Comparison of ENCODE assay signal across 11 cellular contexts in genomic region chr7:105257338-105257737, GRCh38.
A peak's percentile ranks its signal among the peaks of the same experiment; 100 is the strongest.
DNase-seq lines count a peak whose midpoint lies in the region; ATAC-seq and TF ChIP-seq lines count a peak whose summit lies in the region.
"Had no signal": no experiment of that assay in that cellular context is flagged by ENCODE, and none has a peak within 500 bp of the region (broad histone marks: within the 10 kb centered on the region; RNA-seq: fewer than 3 reads in every experiment).

No MANE protein-coding gene starts in this region.

- peaks cover 0 to 4% of the 10 kb centered on the region in 2 donors for H3K9me3 Mint-ChIP-seq in natural killer cell
- peaks cover 6% of the 10 kb centered on the region for H3K9me3 Mint-ChIP-seq in natural killer cell treated with Interleukin-12 subunit alpha and Interleukin-12 subunit beta and Interleukin-15 and Interleukin-18, amount 100 ng/mL, for 72 hours
- H3K9me3 Mint-ChIP-seq in effector memory CD8-positive, alpha-beta T cell: no peaks in the 10 kb centered on the region
- no peaks in the 10 kb centered on the region for H3K9me3 Mint-ChIP-seq in activated CD8-positive, alpha-beta T cell treated with anti-CD3 and anti-CD28 coated beads, Interleukin-2, amount 10 ng/mL, durations not matched to agents 7 days and 5 days (ENCODE audit: insufficient read depth)

- peak; percentile 65 to 83 (median 75) for ATAC-seq in natural killer cell
- ATAC-seq in natural killer cell treated with Interleukin-12 subunit alpha and Interleukin-12 subunit beta and Interleukin-15 and Interleukin-18, amount 100 ng/mL, for 72 hours: no peak
- ATAC-seq in effector memory CD8-positive, alpha-beta T cell (replicated peaks): peak; percentile 24
- no peak for ATAC-seq in activated CD8-positive, alpha-beta T cell treated with anti-CD3 and anti-CD28 coated beads, Interleukin-2, amount 10 ng/mL, durations not matched to agents 7 days and 5 days

- peak overlapping the region; percentile 68 for H3K4me3 Mint-ChIP-seq in natural killer cell
- no peak overlapping the region for H3K4me3 Mint-ChIP-seq in natural killer cell treated with Interleukin-12 subunit alpha and Interleukin-12 subunit beta and Interleukin-15 and Interleukin-18, amount 100 ng/mL, for 72 hours
- H3K4me3 Mint-ChIP-seq in effector memory CD8-positive, alpha-beta T cell: peak overlapping the region in 1 of 2 donors; percentile 22
- H3K4me3 Mint-ChIP-seq in activated CD8-positive, alpha-beta T cell treated with anti-CD3 and anti-CD28 coated beads, Interleukin-2, amount 10 ng/mL, durations not matched to agents 7 days and 5 days: no peak overlapping the region

- H3K4me1 Mint-ChIP-seq in natural killer cell: peaks cover 69% of the 10 kb centered on the region in 2 donors
- H3K4me1 Mint-ChIP-seq in natural killer cell treated with Interleukin-12 subunit alpha and Interleukin-12 subunit beta and Interleukin-15 and Interleukin-18, amount 100 ng/mL, for 72 hours (ENCODE audit: low read depth in 2 of 2): peaks cover 47 to 58% of the 10 kb centered on the region in 2 donors
- H3K4me1 Mint-ChIP-seq in effector memory CD8-positive, alpha-beta T cell (ENCODE audit: low read depth in 2 of 2): peaks cover 36 to 47% of the 10 kb centered on the region in 2 donors
- H3K4me1 Mint-ChIP-seq in activated CD8-positive, alpha-beta T cell treated with anti-CD3 and anti-CD28 coated beads, Interleukin-2, amount 10 ng/mL, durations not matched to agents 7 days and 5 days (ENCODE audit: low read depth): peaks cover 5% of the 10 kb centered on the region

- intact Hi-C loops in natural killer cell (cut with micrococcal nuclease): no loop called here

- H3K36me3 Mint-ChIP-seq in natural killer cell: no peaks in the 10 kb centered on the region
- peaks cover 15% of the 10 kb centered on the region for H3K36me3 Mint-ChIP-seq in natural killer cell treated with Interleukin-12 subunit alpha and Interleukin-12 subunit beta and Interleukin-15 and Interleukin-18, amount 100 ng/mL, for 72 hours
- peaks cover 4% of the 10 kb centered on the region for H3K36me3 Mint-ChIP-seq in effector memory CD8-positive, alpha-beta T cell (ENCODE audit: insufficient read depth)
- peaks cover 13% of the 10 kb centered on the region for H3K36me3 Mint-ChIP-seq in activated CD8-positive, alpha-beta T cell treated with anti-CD3 and anti-CD28 coated beads, Interleukin-2, amount 10 ng/mL, durations not matched to agents 7 days and 5 days (ENCODE audit: low read depth)

- CTCF ChIA-PET in activated CD8-positive, alpha-beta T cell treated with anti-CD3 and anti-CD28 coated beads, Interleukin-2, amount 10 ng/mL, durations not matched to agents 7 days and 5 days (lab: Charles Lee): no interaction called here

- H3K27ac ChIP-seq in coronary artery: no peak overlapping the region

- no peaks in the 10 kb centered on the region for H3K27me3 Mint-ChIP-seq in natural killer cell (ENCODE audit: low read depth in 2 of 2)
- no peaks in the 10 kb centered on the region for H3K27me3 Mint-ChIP-seq in natural killer cell treated with Interleukin-12 subunit alpha and Interleukin-12 subunit beta and Interleukin-15 and Interleukin-18, amount 100 ng/mL, for 72 hours
- H3K27me3 Mint-ChIP-seq in effector memory CD8-positive, alpha-beta T cell: no peaks in the 10 kb centered on the region
- no peaks in the 10 kb centered on the region for H3K27me3 Mint-ChIP-seq in activated CD8-positive, alpha-beta T cell treated with anti-CD3 and anti-CD28 coated beads, Interleukin-2, amount 10 ng/mL, durations not matched to agents 7 days and 5 days (ENCODE audit: low read depth)

- H3K4me3 ChIP-seq in coronary artery: no peak overlapping the region

- TF ChIP-seq CTCF in natural killer cell (IDR thresholded peaks at IDR 0.05) (no peak), coronary artery (IDR thresholded peaks at IDR 0.05) (no peak)

- POLR2A ChIA-PET in activated CD8-positive, alpha-beta T cell treated with anti-CD3 and anti-CD28 coated beads, Interleukin-2, amount 10 ng/mL, durations not matched to agents 7 days and 5 days (lab: Charles Lee): no interaction called here

- peak overlapping the region; percentile 78 to 81 for H3K27ac Mint-ChIP-seq in natural killer cell
- H3K27ac Mint-ChIP-seq in natural killer cell treated with Interleukin-12 subunit alpha and Interleukin-12 subunit beta and Interleukin-15 and Interleukin-18, amount 100 ng/mL, for 72 hours: peak overlapping the region in 1 of 2 donors; percentile 57
- peak overlapping the region in 1 of 2 donors; percentile 73 for H3K27ac Mint-ChIP-seq in effector memory CD8-positive, alpha-beta T cell
- no peak overlapping the region for H3K27ac Mint-ChIP-seq in activated CD8-positive, alpha-beta T cell treated with anti-CD3 and anti-CD28 coated beads, Interleukin-2, amount 10 ng/mL, durations not matched to agents 7 days and 5 days

- DNase-seq in natural killer cell (no peak), NCI-H2227 treated with DMSO at 0.1 percent for 48 hours (lab: John Stamatoyannopoulos, UW) (peak; percentile 63), coronary artery (ENCODE audit: low spot score) (no peak), superior temporal gyrus (ENCODE audit: extremely low spot score) (no peak), islet precursor cell (no peak)
- no peak for DNase-seq in natural killer cell treated with Interleukin-12 subunit alpha and Interleukin-12 subunit beta and Interleukin-15 and Interleukin-18, amount 100 ng/mL, for 72 hours (ENCODE audit: low spot score)
- DNase-seq in effector memory CD8-positive, alpha-beta T cell: no peak
- DNase-seq in activated CD8-positive, alpha-beta T cell treated with anti-CD3 and anti-CD28 coated beads, Interleukin-2, amount 10 ng/mL, durations not matched to agents 7 days and 5 days: no peak
- DNase-seq: activated naive CD4-positive, alpha-beta T cell treated with anti-CD3 and anti-CD28 coated beads, Interleukin-2, amount 50 U/mL, for 16 hours; effector CD4-positive, alpha-beta T cell; NCI-H82 had no signal

Comparison
In these comparisons a context has a peak if more than half of its experiments do, and no peak if none do; other contexts are left out.
1. ATAC-seq: peak in natural killer cell (3 of 3) and effector memory CD8-positive, alpha-beta T cell (single experiment); none in natural killer cell treated with Interleukin-12 subunit alpha and Interleukin-12 subunit beta and Interleukin-15 and Interleukin-18, amount 100 ng/mL, for 72 hours (0 of 2) and activated CD8-positive, alpha-beta T cell treated with anti-CD3 and anti-CD28 coated beads, Interleukin-2, amount 10 ng/mL, durations not matched to agents 7 days and 5 days (single experiment).